ENCODE assay signal across 12 cellular contexts in the genomic region with DNA sequence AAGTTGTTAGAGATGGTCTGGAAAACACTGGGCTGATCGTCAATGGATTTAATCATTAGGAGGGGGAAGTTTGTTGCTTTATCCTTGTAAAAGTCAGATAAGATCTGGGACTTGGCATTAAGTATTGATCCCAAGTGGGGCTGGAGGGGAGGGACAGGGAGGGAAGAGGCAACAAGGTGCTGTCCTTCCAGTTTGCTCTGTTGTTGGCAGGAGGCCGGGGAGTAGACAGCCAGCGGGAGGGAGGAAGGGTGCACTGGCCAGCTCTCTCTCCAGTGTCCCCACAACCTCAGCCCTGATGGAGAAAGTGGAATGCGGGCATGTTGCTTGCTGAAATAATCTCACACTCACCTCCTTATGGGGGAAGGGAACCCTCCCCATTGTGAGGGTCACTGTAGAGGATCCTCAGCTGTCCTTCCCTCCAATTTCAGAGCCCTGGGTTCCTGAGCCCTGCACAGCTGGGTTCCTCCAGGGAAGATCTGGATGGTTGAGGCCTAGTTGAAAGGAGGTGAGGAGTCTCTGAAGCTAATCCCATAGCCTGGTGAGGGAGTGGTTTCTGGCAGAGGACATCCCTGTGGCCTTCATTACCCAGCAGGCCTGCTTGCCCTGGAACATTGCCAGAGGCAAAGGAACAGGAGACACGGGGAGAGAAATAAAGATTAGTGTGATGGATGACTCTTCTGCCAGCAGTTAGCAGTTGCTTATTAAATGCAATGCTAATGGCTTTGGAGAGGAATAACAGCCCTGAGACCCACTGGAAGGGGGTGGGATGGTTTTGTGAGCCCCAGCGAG.
DNase-seq lines count a peak whose midpoint lies in the region; ATAC-seq and TF ChIP-seq lines count a peak whose summit lies in the region.
"Had no signal": no experiment of that assay in that cellular context is flagged by ENCODE, and none has a peak within 500 bp of the region (broad histone marks: within the 10 kb centered on the region; RNA-seq: fewer than 3 reads in every experiment).

No MANE protein-coding gene starts in this region.

- H3K27me3 Mint-ChIP-seq in naive thymus-derived CD4-positive, alpha-beta T cell = no peaks in the 10 kb centered on the region

- H3K27ac ChIP-seq in heart left ventricle (peak overlapping the region in 1 of 12 donors; percentile 20), right atrium auricular region (no peak overlapping the region), heart right ventricle (no peak overlapping the region)
- no peak overlapping the region for H3K27ac ChIP-seq in naive thymus-derived CD4-positive, alpha-beta T cell (ENCODE audit: low read depth, low read length)
- H3K27ac ChIP-seq: gastroesophageal sphincter had no signal

- H3K9me3 ChIP-seq in heart left ventricle = no peaks in the 10 kb centered on the region
- no peaks in the 10 kb centered on the region for H3K9me3 ChIP-seq in right atrium auricular region
- H3K9me3 ChIP-seq in heart right ventricle = no peaks in the 10 kb centered on the region
- no peaks in the 10 kb centered on the region for H3K9me3 ChIP-seq in naive thymus-derived CD4-positive, alpha-beta T cell (ENCODE audit: control insufficient read depth in 2 of 3, low read length in 3 of 3)
- H3K9me3 ChIP-seq: gastroesophageal sphincter had no signal

- POLR2A ChIA-PET in naive thymus-derived CD4-positive, alpha-beta T cell (lab: Charles Lee) = no interaction called here

- peak overlapping the region in 4 of 9 donors; percentile 39 to 87 (median 62) for H3K27ac Mint-ChIP-seq in naive thymus-derived CD4-positive, alpha-beta T cell

- peaks cover 28 to 71% (median 63%) of the 10 kb centered on the region in 7 donors for H3K4me1 Mint-ChIP-seq in naive thymus-derived CD4-positive, alpha-beta T cell

- in situ Hi-C loops in ACHN (cut with HindIII; ENCODE audit: low pct_ligation_motif_present, low pct_unique_long_range_greater_than_20kb, low sequenced_read_pairs) = no loop called here

- no peaks in the 10 kb centered on the region for H3K27me3 ChIP-seq in heart left ventricle
- no peaks in the 10 kb centered on the region for H3K27me3 ChIP-seq in right atrium auricular region
- H3K27me3 ChIP-seq in heart right ventricle = no peaks in the 10 kb centered on the region
- H3K27me3 ChIP-seq in naive thymus-derived CD4-positive, alpha-beta T cell (ENCODE audit: control insufficient read depth in 2 of 2, insufficient read depth in 2 of 2, low read length in 2 of 2) = no peaks in the 10 kb centered on the region
- H3K27me3 ChIP-seq: gastroesophageal sphincter had no signal

- intact Hi-C loops in heart left ventricle (cut with DNase I) (no loop called here), heart right ventricle (cut with DNase I) (loop anchor here in 1 of 10 donors (10.0 kb wide), 1 partner anchor 290 kb away; no protein-coding TSS in a partner anchor)
- intact Hi-C loops in naive thymus-derived CD4-positive, alpha-beta T cell (cut with micrococcal nuclease) = loop anchor here in 1 of 2 donors (10.0 kb wide), 1 partner anchor 290 kb away; no protein-coding TSS in a partner anchor

- ATAC-seq in heart left ventricle (peak in 3 of 4 donors; percentile 29 to 43 (median 38)), heart right ventricle (peak in 5 of 8 donors; percentile 12 to 42 (median 30))
- no peak for ATAC-seq in naive thymus-derived CD4-positive, alpha-beta T cell
- ATAC-seq: activated CD4-positive, CD25-positive, alpha-beta regulatory T cell treated with anti-CD3 and anti-CD28 coated beads, Interleukin-2, amount 50 U/mL, for 24 hours; gastroesophageal sphincter had no signal

- WGBS in heart left ventricle, 4 donors = 54 to 75% (median 63%) methylated on average over 6 of the region's 6 CpGs
- 62 to 72% methylated on average over 6 of the region's 6 CpGs for WGBS in heart right ventricle, 2 donors

- H3K4me1 ChIP-seq in heart left ventricle = peaks cover 5 to 59% (median 31%) of the 10 kb centered on the region in 12 donors
- H3K4me1 ChIP-seq in right atrium auricular region = peaks cover 0 to 53% of the 10 kb centered on the region in 2 donors
- H3K4me1 ChIP-seq in heart right ventricle = peaks cover 11 to 49% (median 30%) of the 10 kb centered on the region in 9 donors
- H3K4me1 ChIP-seq in naive thymus-derived CD4-positive, alpha-beta T cell (ENCODE audit: control insufficient read depth in 2 of 2, insufficient read depth in 2 of 2, low read length in 2 of 2) = peaks cover 0 to 15% of the 10 kb centered on the region in 2 donors

- peaks cover 0 to 9% (median 7%) of the 10 kb centered on the region in 5 donors for H3K36me3 Mint-ChIP-seq in naive thymus-derived CD4-positive, alpha-beta T cell

- H3K4me3 ChIP-seq in heart left ventricle (no peak overlapping the region), right atrium auricular region (no peak overlapping the region), heart right ventricle (no peak overlapping the region)
- H3K4me3 ChIP-seq in naive thymus-derived CD4-positive, alpha-beta T cell (ENCODE audit: low read length) = no peak overlapping the region
- H3K4me3 ChIP-seq: gastroesophageal sphincter had no signal

- peaks cover 0 to 7% (median 0%) of the 10 kb centered on the region in 9 donors for H3K36me3 ChIP-seq in heart left ventricle
- H3K36me3 ChIP-seq in right atrium auricular region = no peaks in the 10 kb centered on the region
- peaks cover 0 to 8% (median 0%) of the 10 kb centered on the region in 9 donors for H3K36me3 ChIP-seq in heart right ventricle
- no peaks in the 10 kb centered on the region for H3K36me3 ChIP-seq in naive thymus-derived CD4-positive, alpha-beta T cell (ENCODE audit: control insufficient read depth in 2 of 3, insufficient read depth in 3 of 3, low read length in 3 of 3)

- TF ChIP-seq POLR2A in heart left ventricle (IDR thresholded peaks at IDR 0.05) = no peak

- CTCF ChIA-PET in naive thymus-derived CD4-positive, alpha-beta T cell (lab: Charles Lee) = no interaction called here

- TF ChIP-seq CTCF in heart left ventricle (IDR thresholded peaks at IDR 0.05) (no peak), right atrium auricular region (IDR thresholded peaks at IDR 0.05) (no peak), heart right ventricle (IDR thresholded peaks at IDR 0.05) (no peak)

- H3K4me3 Mint-ChIP-seq in naive thymus-derived CD4-positive, alpha-beta T cell = no peak overlapping the region

- DNase-seq in heart left ventricle (peak in 2 of 5 donors; percentile 51 to 65), right atrium auricular region (ENCODE audit: low spot score) (no peak), NCI-H69 (lab: John Stamatoyannopoulos, UW) (peak; percentile 94), heart right ventricle (no peak), iPS-NIHi11 (ENCODE audit: low spot score) (no peak), ACHN (no peak)
- no peak for DNase-seq in naive thymus-derived CD4-positive, alpha-beta T cell
- DNase-seq in stimulated activated naive CD4-positive, alpha-beta T cell treated with Interleukin-2 at 50 U/mL for 16 hours (lab: John Stamatoyannopoulos, UW) = no peak
- DNase-seq: NCI-H1694 treated with DMSO at 0.1 percent for 48 hours, nucleus accumbens had no signal

- H3K9me3 Mint-ChIP-seq in naive thymus-derived CD4-positive, alpha-beta T cell = no peaks in the 10 kb centered on the region
